ENCODE assay signal across 1 cellular context in the genomic region with DNA sequence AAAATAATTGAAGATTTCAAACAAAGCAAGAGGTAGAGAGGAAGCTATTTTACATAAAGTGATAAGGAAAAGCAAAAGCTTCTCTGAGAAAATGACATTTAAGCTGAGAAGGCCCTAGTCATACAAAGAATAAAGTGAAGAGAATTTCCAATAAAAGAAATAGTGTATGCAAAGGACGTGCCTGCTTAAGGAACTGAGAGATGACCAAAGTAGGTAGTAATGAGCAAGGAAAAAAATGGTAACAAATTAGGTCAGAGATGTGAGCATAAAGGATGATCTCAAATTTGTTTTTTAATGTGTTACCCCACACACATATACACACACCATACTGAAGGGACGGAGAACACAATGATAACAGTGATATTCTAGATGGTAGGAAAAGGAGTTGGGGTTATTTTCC.
TF ChIP-seq lines count a peak whose summit lies in the region.

No MANE protein-coding gene starts in this region.

TF ChIP-seq in neural cell, 6 proteins besides CTCF, POLR2A, EP300 and RAD21 (continued from another document):
- TF ChIP-seq REST (IDR thresholded peaks at IDR 0.05; ENCODE audit: borderline replicate concordance): no peak
- TF ChIP-seq MXI1 (conservative IDR thresholded peaks at IDR 0.05; ENCODE audit: poor library complexity, severe bottlenecking): no peak
